In the genomic region with DNA sequence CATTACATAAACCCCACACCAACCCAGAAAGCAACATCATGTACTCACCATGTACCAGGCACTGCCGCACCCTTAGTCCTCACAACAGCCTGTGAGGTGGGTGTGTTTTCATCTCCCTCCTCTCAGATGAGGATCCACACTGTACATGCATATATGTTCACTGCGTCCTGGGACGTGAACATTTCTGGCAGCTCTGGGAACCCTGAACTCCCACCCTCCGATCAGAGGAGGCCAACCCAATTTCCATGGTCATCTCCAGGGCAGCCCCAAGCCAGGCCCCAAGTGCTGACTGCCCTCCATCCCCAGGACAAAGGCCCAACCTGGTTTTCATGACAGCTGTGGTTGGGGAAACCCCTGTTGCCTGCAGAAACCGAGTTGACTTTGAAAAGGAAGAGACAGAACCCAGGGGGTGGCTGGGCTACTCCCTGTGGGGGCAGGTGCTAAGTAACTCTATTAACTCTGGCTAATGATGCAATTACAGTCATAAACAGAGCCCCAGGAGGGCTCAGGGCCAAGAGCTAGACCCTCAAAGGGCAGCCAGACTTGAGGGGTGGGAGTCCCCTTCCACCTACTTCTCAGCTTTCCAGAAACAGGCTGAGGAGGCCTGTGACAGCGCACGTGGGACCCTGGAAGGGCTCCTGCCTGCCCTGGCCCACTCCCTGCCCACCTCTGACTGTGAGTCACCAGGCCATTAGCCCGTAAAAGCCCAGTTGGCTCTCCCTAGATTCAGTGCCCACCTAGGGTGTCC, we compare ENCODE assay signal across 1 cellular context.
TF ChIP-seq lines count a peak whose summit lies in the region.

No MANE protein-coding gene starts in this region.

TF ChIP-seq in GM12878, 131 proteins besides CTCF, POLR2A, EP300 and RAD21 (continues in another document):
- TF ChIP-seq, protein P1, sequence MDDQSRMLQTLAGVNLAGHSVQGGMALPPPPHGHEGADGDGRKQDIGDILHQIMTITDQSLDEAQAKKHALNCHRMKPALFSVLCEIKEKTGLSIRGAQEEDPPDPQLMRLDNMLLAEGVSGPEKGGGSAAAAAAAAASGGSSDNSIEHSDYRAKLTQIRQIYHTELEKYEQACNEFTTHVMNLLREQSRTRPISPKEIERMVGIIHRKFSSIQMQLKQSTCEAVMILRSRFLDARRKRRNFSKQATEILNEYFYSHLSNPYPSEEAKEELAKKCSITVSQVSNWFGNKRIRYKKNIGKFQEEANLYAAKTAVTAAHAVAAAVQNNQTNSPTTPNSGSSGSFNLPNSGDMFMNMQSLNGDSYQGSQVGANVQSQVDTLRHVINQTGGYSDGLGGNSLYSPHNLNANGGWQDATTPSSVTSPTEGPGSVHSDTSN (IDR thresholded peaks at IDR 0.05; ENCODE audit: insufficient replicate concordance, low read depth, low read length): no peak
- TF ChIP-seq BACH1 (IDR thresholded peaks at IDR 0.05; ENCODE audit: borderline replicate concordance): peak; percentile 51; the same call in 1 of the 2 replicates
- TF ChIP-seq, protein P2, sequence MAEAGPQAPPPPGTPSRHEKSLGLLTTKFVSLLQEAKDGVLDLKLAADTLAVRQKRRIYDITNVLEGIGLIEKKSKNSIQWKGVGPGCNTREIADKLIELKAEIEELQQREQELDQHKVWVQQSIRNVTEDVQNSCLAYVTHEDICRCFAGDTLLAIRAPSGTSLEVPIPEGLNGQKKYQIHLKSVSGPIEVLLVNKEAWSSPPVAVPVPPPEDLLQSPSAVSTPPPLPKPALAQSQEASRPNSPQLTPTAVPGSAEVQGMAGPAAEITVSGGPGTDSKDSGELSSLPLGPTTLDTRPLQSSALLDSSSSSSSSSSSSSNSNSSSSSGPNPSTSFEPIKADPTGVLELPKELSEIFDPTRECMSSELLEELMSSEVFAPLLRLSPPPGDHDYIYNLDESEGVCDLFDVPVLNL (IDR thresholded peaks at IDR 0.05; ENCODE audit: low read depth, low read length): no peak
- TF ChIP-seq MYC (IDR thresholded peaks at IDR 0.05; ENCODE audit: insufficient read depth, insufficient read length, insufficient replicate concordance, low read length, severe bottlenecking): no peak
- no peak for TF ChIP-seq NR2C1 (IDR thresholded peaks at IDR 0.05)
- TF ChIP-seq POU2F2 (IDR thresholded peaks at IDR 0.05; ENCODE audit: borderline replicate concordance, low read depth, low read length): peak; percentile 70
- TF ChIP-seq, protein P3, sequence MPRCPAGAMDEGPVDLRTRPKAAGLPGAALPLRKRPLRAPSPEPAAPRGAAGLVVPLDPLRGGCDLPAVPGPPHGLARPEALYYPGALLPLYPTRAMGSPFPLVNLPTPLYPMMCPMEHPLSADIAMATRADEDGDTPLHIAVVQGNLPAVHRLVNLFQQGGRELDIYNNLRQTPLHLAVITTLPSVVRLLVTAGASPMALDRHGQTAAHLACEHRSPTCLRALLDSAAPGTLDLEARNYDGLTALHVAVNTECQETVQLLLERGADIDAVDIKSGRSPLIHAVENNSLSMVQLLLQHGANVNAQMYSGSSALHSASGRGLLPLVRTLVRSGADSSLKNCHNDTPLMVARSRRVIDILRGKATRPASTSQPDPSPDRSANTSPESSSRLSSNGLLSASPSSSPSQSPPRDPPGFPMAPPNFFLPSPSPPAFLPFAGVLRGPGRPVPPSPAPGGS (IDR thresholded peaks at IDR 0.05; ENCODE audit: borderline replicate concordance, insufficient read depth, low read depth, low read length, poor library complexity, severe bottlenecking): peak; percentile 85
- no peak for TF ChIP-seq KAT2A (conservative IDR thresholded peaks at IDR 0.05; ENCODE audit: control insufficient read depth, low read depth, low read length)
- TF ChIP-seq TCF7 (IDR thresholded peaks at IDR 0.05; ENCODE audit: borderline replicate concordance): no peak
- TF ChIP-seq, protein P4, sequence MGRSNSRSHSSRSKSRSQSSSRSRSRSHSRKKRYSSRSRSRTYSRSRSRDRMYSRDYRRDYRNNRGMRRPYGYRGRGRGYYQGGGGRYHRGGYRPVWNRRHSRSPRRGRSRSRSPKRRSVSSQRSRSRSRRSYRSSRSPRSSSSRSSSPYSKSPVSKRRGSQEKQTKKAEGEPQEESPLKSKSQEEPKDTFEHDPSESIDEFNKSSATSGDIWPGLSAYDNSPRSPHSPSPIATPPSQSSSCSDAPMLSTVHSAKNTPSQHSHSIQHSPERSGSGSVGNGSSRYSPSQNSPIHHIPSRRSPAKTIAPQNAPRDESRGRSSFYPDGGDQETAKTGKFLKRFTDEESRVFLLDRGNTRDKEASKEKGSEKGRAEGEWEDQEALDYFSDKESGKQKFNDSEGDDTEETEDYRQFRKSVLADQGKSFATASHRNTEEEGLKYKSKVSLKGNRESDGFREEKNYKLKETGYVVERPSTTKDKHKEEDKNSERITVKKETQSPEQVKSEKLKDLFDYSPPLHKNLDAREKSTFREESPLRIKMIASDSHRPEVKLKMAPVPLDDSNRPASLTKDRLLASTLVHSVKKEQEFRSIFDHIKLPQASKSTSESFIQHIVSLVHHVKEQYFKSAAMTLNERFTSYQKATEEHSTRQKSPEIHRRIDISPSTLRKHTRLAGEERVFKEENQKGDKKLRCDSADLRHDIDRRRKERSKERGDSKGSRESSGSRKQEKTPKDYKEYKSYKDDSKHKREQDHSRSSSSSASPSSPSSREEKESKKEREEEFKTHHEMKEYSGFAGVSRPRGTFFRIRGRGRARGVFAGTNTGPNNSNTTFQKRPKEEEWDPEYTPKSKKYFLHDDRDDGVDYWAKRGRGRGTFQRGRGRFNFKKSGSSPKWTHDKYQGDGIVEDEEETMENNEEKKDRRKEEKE (IDR thresholded peaks at IDR 0.05): no peak
- TF ChIP-seq WRNIP1 (IDR thresholded peaks at IDR 0.05; ENCODE audit: borderline replicate concordance, low read depth, low read length): no peak; the same call in 1 of the 2 replicates
- no peak for TF ChIP-seq NRF1 (conservative IDR thresholded peaks at IDR 0.05; ENCODE audit: low read depth, low read length)
- TF ChIP-seq POLR2AphosphoS5 (IDR thresholded peaks at IDR 0.05; ENCODE audit: low read length): peak; percentile 53
- TF ChIP-seq, protein P5, sequence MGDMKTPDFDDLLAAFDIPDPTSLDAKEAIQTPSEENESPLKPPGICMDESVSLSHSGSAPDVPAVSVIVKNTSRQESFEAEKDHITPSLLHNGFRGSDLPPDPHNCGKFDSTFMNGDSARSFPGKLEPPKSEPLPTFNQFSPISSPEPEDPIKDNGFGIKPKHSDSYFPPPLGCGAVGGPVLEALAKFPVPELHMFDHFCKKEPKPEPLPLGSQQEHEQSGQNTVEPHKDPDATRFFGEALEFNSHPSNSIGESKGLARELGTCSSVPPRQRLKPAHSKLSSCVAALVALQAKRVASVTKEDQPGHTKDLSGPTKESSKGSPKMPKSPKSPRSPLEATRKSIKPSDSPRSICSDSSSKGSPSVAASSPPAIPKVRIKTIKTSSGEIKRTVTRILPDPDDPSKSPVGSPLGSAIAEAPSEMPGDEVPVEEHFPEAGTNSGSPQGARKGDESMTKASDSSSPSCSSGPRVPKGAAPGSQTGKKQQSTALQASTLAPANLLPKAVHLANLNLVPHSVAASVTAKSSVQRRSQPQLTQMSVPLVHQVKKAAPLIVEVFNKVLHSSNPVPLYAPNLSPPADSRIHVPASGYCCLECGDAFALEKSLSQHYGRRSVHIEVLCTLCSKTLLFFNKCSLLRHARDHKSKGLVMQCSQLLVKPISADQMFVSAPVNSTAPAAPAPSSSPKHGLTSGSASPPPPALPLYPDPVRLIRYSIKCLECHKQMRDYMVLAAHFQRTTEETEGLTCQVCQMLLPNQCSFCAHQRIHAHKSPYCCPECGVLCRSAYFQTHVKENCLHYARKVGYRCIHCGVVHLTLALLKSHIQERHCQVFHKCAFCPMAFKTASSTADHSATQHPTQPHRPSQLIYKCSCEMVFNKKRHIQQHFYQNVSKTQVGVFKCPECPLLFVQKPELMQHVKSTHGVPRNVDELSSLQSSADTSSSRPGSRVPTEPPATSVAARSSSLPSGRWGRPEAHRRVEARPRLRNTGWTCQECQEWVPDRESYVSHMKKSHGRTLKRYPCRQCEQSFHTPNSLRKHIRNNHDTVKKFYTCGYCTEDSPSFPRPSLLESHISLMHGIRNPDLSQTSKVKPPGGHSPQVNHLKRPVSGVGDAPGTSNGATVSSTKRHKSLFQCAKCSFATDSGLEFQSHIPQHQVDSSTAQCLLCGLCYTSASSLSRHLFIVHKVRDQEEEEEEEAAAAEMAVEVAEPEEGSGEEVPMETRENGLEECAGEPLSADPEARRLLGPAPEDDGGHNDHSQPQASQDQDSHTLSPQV (IDR thresholded peaks at IDR 0.05): no peak
- TF ChIP-seq ZNF217 (IDR thresholded peaks at IDR 0.05): no peak
- no peak for TF ChIP-seq PAX8 (IDR thresholded peaks at IDR 0.05)
- no peak for TF ChIP-seq CREB1 (IDR thresholded peaks at IDR 0.05; ENCODE audit: low read depth)
- TF ChIP-seq, protein P6, sequence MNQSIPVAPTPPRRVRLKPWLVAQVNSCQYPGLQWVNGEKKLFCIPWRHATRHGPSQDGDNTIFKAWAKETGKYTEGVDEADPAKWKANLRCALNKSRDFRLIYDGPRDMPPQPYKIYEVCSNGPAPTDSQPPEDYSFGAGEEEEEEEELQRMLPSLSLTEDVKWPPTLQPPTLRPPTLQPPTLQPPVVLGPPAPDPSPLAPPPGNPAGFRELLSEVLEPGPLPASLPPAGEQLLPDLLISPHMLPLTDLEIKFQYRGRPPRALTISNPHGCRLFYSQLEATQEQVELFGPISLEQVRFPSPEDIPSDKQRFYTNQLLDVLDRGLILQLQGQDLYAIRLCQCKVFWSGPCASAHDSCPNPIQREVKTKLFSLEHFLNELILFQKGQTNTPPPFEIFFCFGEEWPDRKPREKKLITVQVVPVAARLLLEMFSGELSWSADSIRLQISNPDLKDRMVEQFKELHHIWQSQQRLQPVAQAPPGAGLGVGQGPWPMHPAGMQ (IDR thresholded peaks at IDR 0.05; ENCODE audit: borderline replicate concordance): no peak
- peak; percentile 21; the same call in 1 of the 2 replicates for TF ChIP-seq SMARCA5 (IDR thresholded peaks at IDR 0.05)
- TF ChIP-seq, protein P7, sequence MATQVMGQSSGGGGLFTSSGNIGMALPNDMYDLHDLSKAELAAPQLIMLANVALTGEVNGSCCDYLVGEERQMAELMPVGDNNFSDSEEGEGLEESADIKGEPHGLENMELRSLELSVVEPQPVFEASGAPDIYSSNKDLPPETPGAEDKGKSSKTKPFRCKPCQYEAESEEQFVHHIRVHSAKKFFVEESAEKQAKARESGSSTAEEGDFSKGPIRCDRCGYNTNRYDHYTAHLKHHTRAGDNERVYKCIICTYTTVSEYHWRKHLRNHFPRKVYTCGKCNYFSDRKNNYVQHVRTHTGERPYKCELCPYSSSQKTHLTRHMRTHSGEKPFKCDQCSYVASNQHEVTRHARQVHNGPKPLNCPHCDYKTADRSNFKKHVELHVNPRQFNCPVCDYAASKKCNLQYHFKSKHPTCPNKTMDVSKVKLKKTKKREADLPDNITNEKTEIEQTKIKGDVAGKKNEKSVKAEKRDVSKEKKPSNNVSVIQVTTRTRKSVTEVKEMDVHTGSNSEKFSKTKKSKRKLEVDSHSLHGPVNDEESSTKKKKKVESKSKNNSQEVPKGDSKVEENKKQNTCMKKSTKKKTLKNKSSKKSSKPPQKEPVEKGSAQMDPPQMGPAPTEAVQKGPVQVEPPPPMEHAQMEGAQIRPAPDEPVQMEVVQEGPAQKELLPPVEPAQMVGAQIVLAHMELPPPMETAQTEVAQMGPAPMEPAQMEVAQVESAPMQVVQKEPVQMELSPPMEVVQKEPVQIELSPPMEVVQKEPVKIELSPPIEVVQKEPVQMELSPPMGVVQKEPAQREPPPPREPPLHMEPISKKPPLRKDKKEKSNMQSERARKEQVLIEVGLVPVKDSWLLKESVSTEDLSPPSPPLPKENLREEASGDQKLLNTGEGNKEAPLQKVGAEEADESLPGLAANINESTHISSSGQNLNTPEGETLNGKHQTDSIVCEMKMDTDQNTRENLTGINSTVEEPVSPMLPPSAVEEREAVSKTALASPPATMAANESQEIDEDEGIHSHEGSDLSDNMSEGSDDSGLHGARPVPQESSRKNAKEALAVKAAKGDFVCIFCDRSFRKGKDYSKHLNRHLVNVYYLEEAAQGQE (IDR thresholded peaks at IDR 0.05; ENCODE audit: low read depth, low read length): no peak
- TF ChIP-seq, protein P8, sequence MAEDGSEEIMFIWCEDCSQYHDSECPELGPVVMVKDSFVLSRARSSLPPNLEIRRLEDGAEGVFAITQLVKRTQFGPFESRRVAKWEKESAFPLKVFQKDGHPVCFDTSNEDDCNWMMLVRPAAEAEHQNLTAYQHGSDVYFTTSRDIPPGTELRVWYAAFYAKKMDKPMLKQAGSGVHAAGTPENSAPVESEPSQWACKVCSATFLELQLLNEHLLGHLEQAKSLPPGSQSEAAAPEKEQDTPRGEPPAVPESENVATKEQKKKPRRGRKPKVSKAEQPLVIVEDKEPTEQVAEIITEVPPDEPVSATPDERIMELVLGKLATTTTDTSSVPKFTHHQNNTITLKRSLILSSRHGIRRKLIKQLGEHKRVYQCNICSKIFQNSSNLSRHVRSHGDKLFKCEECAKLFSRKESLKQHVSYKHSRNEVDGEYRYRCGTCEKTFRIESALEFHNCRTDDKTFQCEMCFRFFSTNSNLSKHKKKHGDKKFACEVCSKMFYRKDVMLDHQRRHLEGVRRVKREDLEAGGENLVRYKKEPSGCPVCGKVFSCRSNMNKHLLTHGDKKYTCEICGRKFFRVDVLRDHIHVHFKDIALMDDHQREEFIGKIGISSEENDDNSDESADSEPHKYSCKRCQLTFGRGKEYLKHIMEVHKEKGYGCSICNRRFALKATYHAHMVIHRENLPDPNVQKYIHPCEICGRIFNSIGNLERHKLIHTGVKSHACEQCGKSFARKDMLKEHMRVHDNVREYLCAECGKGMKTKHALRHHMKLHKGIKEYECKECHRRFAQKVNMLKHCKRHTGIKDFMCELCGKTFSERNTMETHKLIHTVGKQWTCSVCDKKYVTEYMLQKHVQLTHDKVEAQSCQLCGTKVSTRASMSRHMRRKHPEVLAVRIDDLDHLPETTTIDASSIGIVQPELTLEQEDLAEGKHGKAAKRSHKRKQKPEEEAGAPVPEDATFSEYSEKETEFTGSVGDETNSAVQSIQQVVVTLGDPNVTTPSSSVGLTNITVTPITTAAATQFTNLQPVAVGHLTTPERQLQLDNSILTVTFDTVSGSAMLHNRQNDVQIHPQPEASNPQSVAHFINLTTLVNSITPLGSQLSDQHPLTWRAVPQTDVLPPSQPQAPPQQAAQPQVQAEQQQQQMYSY (CRISPR knock-in tag; IDR thresholded peaks at IDR 0.05): no peak
- 0 out of 2 replicates have a peak, but pooled peaks have one; percentile 59 for TF ChIP-seq EED (IDR thresholded peaks at IDR 0.05; ENCODE audit: low read depth)
- TF ChIP-seq, protein P9, sequence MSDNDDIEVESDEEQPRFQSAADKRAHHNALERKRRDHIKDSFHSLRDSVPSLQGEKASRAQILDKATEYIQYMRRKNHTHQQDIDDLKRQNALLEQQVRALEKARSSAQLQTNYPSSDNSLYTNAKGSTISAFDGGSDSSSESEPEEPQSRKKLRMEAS (IDR thresholded peaks at IDR 0.05; ENCODE audit: low read depth, low read length): peak; percentile 30; the same call in 1 of the 2 replicates
- TF ChIP-seq MTA3 (IDR thresholded peaks at IDR 0.05; ENCODE audit: borderline replicate concordance, low read length): no peak
- no peak for TF ChIP-seq GABPA (IDR thresholded peaks at IDR 0.05; ENCODE audit: low read depth)
